8 cellular contexts compared by ENCODE assay signal in genomic region chr9:21789541-21790037, GRCh38. TPM values are rescaled to one million over a fixed set of nuclear protein-coding genes. Genes with fewer than 3 reads are reported as not detected.
DNase-seq lines count a peak whose midpoint lies in the region; ATAC-seq, FAIRE-seq and TF ChIP-seq lines count a peak whose summit lies in the region.

No MANE protein-coding gene starts in this region.

- DNase-seq in GM12892 (ENCODE audit: insufficient read length): no peak
- DNase-seq in NCI-H128 (lab: John Stamatoyannopoulos, UW; ENCODE audit: unreplicated experiment): peak; percentile 37
- peak; percentile 34 for DNase-seq in T follicular helper cell (ENCODE audit: low read depth)
- no peak for DNase-seq in chondrocyte (ENCODE audit: low spot score)
- DNase-seq in left colon: peak; percentile 42 to 45
- peak; percentile 35 for DNase-seq in stimulated activated naive B cell treated with anti-CD40 and anti-IgM and Interleukin-4, amounts not matched to agents 10 μg/mL and 1 μg/mL and 100 μg/mL, for 72 hours

- peak overlapping the region; percentile 54 for H2AFZ ChIP-seq in ACC112 (ENCODE audit: low read length, unreplicated experiment)

- peaks cover 34% of the 10 kb centered on the region for H3K27me3 Mint-ChIP-seq in chondrocyte (ENCODE audit: low read depth)
- peaks cover 17% of the 10 kb centered on the region in 2 donors for H3K27me3 Mint-ChIP-seq in stimulated activated naive B cell treated with anti-CD40 and anti-IgM and Interleukin-4, amounts not matched to agents 10 μg/mL and 1 μg/mL and 100 μg/mL, for 72 hours

- H3K9me3 Mint-ChIP-seq in chondrocyte (ENCODE audit: low read depth): no peaks in the 10 kb centered on the region
- H3K9me3 Mint-ChIP-seq in stimulated activated naive B cell treated with anti-CD40 and anti-IgM and Interleukin-4, amounts not matched to agents 10 μg/mL and 1 μg/mL and 100 μg/mL, for 72 hours: no peaks in the 10 kb centered on the region

- ATAC-seq in HG02840 (IDR thresholded peaks at IDR 0.05; ENCODE audit: low FRiP score, unreplicated experiment) (peak; percentile 99), left colon (peak; percentile 94)
- ATAC-seq in stimulated activated naive B cell treated with anti-CD40 and anti-IgM and Interleukin-4, amounts not matched to agents 10 μg/mL and 1 μg/mL and 100 μg/mL, for 72 hours (replicated peaks): peak; percentile 97 to 98

- H3K36me3 ChIP-seq in ACC112 (ENCODE audit: insufficient read depth, low read length): no peaks in the 10 kb centered on the region

- H3K4me1 ChIP-seq in ACC112 (ENCODE audit: control insufficient read depth, insufficient read depth, low read length, unreplicated experiment): peaks cover 13% of the 10 kb centered on the region

- intact Hi-C loops in left colon (cut with DNase I, micrococcal nuclease): loop anchor here in 1 of 2 donors (5.0 to 10.0 kb wide), 2 partner anchors 472 to 555 kb away; no protein-coding TSS in a partner anchor

- peak overlapping the region; percentile 53 for H3K4me3 Mint-ChIP-seq in chondrocyte (ENCODE audit: unreplicated experiment)
- H3K4me3 Mint-ChIP-seq in stimulated activated naive B cell treated with anti-CD40 and anti-IgM and Interleukin-4, amounts not matched to agents 10 μg/mL and 1 μg/mL and 100 μg/mL, for 72 hours: peak overlapping the region; percentile 65 to 74

- H3K4me3 ChIP-seq in ACC112 (ENCODE audit: low read depth, low read length): peak overlapping the region; percentile 75

- no peaks in the 10 kb centered on the region for H3K36me3 Mint-ChIP-seq in chondrocyte (ENCODE audit: low read depth)
- no peaks in the 10 kb centered on the region for H3K36me3 Mint-ChIP-seq in stimulated activated naive B cell treated with anti-CD40 and anti-IgM and Interleukin-4, amounts not matched to agents 10 μg/mL and 1 μg/mL and 100 μg/mL, for 72 hours

- no peaks in the 10 kb centered on the region for H3K79me2 ChIP-seq in ACC112 (ENCODE audit: control insufficient read depth, insufficient read depth, low read length, unreplicated experiment)

- H3K4me1 Mint-ChIP-seq in chondrocyte (ENCODE audit: low read depth): no peaks in the 10 kb centered on the region
- H3K4me1 Mint-ChIP-seq in stimulated activated naive B cell treated with anti-CD40 and anti-IgM and Interleukin-4, amounts not matched to agents 10 μg/mL and 1 μg/mL and 100 μg/mL, for 72 hours: peaks cover 3 to 7% of the 10 kb centered on the region in 2 donors

- FAIRE-seq in GM12892 (lab: Jason Lieb, UNC): peak; percentile 83

- no peaks in the 10 kb centered on the region for H3K27me3 ChIP-seq in ACC112 (ENCODE audit: insufficient read depth, low read length)

- TF ChIP-seq POLR2A in GM12892 (IDR thresholded peaks at IDR 0.05; ENCODE audit: low read depth, low read length): no peak

- peak; percentile 100 for TF ChIP-seq CTCF in chondrocyte (IDR thresholded peaks at IDR 0.05)

- 0 out of 2 replicates have a peak overlapping the region, but pooled peaks have one; percentile 2 for H3K27ac ChIP-seq in ACC112 (ENCODE audit: low read depth, low read length)

- no peak overlapping the region for H3K27ac Mint-ChIP-seq in chondrocyte (ENCODE audit: unreplicated experiment)
- peak overlapping the region; percentile 60 for H3K27ac Mint-ChIP-seq in stimulated activated naive B cell treated with anti-CD40 and anti-IgM and Interleukin-4, amounts not matched to agents 10 μg/mL and 1 μg/mL and 100 μg/mL, for 72 hours

RNA-seq across cellular contexts. Expression of gene MTAP, which starts 12.8 kb away (rescaled TPM):
- polyA plus RNA-seq in GM12892 (2012; ENCODE audit: missing spikeins): 7.1 TPM
- total RNA-seq in chondrocyte (28.3 to 41.3 TPM (median 33.7 TPM) in 3 replicates), left colon (10 to 100 TPM; 19.7 to 23.0 TPM)

Comparison
In these comparisons a context has a peak if more than half of its experiments do, and no peak if none do; other contexts are left out.
1. DNase-seq: peak in NCI-H128 (single experiment), T follicular helper cell (single experiment), left colon (2 of 2) and stimulated activated naive B cell treated with anti-CD40 and anti-IgM and Interleukin-4, amounts not matched to agents 10 μg/mL and 1 μg/mL and 100 μg/mL, for 72 hours (single experiment); none in GM12892 (single experiment) and chondrocyte (single experiment).
2. Peak in every context shown above with its lines, with median percentiles within 50 percentile points of each other: ATAC-seq.